ENCODE assay signal across 22 cellular contexts in genomic region chr13:79543883-79544282, GRCh38.
"Had no signal": no experiment of that assay in that cellular context is flagged by ENCODE, and none has a peak within 500 bp of the region (broad histone marks: within the 10 kb centered on the region; RNA-seq: fewer than 3 reads in every experiment).

No MANE protein-coding gene starts in this region.

- H3K4me1 Mint-ChIP-seq: naive thymus-derived CD8-positive, alpha-beta T cell had no signal

- H3K36me3 ChIP-seq: colonic mucosa, thyroid gland had no signal

- H3K4me3 Mint-ChIP-seq: naive thymus-derived CD8-positive, alpha-beta T cell; stimulated activated effector memory CD8-positive, alpha-beta T cell treated with anti-CD3 and anti-CD28 coated beads, Interleukin-12 subunit alpha, Interleukin-12 subunit beta, amount 100 ng/mL, for 72 hours; type B pancreatic cell had no signal

- DNase-seq: colonic mucosa; dermis blood vessel endothelial cell; foreskin melanocyte; head of caudate nucleus; kidney glomerular epithelial cell; mammary epithelial cell; mucosa of descending colon; naive thymus-derived CD8-positive, alpha-beta T cell; occipital lobe; pancreas; right cardiac atrium; stimulated activated CD4-positive, alpha-beta T cell treated with anti-CD3 and anti-CD28 coated beads, Interleukin-4, amount 100 ng/mL, for 1 hour; stimulated activated CD8-positive, alpha-beta memory T cell treated with anti-CD3 and anti-CD28 coated beads, Interleukin-4, amount 100 ng/mL, for 48 hours; stimulated activated naive CD8-positive, alpha-beta T cell treated with anti-CD3 and anti-CD28 coated beads, Interleukin-15, Interleukin-2, amounts not matched to agents 100 U/mL and 50 U/mL, for 24 hours; thyroid gland had no signal

- H3K4me1 ChIP-seq: colonic mucosa, thyroid gland had no signal

- H3K27ac ChIP-seq: colonic mucosa, hepatocyte, pancreas, suprapubic skin, thyroid gland had no signal

- H3K9me3 ChIP-seq: colonic mucosa, mucosa of descending colon, pancreas, suprapubic skin, thyroid gland had no signal

- H3K27me3 Mint-ChIP-seq: progenitor cell of endocrine pancreas, type B pancreatic cell had no signal

- H3K27me3 ChIP-seq: colonic mucosa, hepatocyte, pancreas, suprapubic skin, thyroid gland had no signal

- FAIRE-seq: urothelium cell line had no signal

- H3K9me3 Mint-ChIP-seq: naive thymus-derived CD8-positive, alpha-beta T cell; stimulated activated effector memory CD8-positive, alpha-beta T cell treated with anti-CD3 and anti-CD28 coated beads, Interleukin-12 subunit alpha, Interleukin-12 subunit beta, amount 100 ng/mL, for 72 hours; type B pancreatic cell had no signal

- H3K4me3 ChIP-seq: colonic mucosa, hepatocyte, mucosa of descending colon, pancreas, smooth muscle cell, suprapubic skin, thyroid gland had no signal

- ATAC-seq: mucosa of descending colon; naive thymus-derived CD8-positive, alpha-beta T cell; pancreas; right cardiac atrium; stimulated activated effector memory CD8-positive, alpha-beta T cell treated with anti-CD3 and anti-CD28 coated beads, Interleukin-12 subunit alpha, Interleukin-12 subunit beta, amount 100 ng/mL, for 72 hours; stimulated activated naive CD8-positive, alpha-beta T cell treated with anti-CD3 and anti-CD28 coated beads, Interleukin-15, Interleukin-2, amounts not matched to agents 100 U/mL and 50 U/mL, for 24 hours had no signal

- H3K36me3 Mint-ChIP-seq: naive thymus-derived CD8-positive, alpha-beta T cell; type B pancreatic cell had no signal

- H3K27ac Mint-ChIP-seq: naive thymus-derived CD8-positive, alpha-beta T cell; progenitor cell of endocrine pancreas; stimulated activated effector memory CD8-positive, alpha-beta T cell treated with anti-CD3 and anti-CD28 coated beads, Interleukin-12 subunit alpha, Interleukin-12 subunit beta, amount 100 ng/mL, for 72 hours; type B pancreatic cell had no signal
